19 cellular contexts compared by ENCODE assay signal in the genomic region with DNA sequence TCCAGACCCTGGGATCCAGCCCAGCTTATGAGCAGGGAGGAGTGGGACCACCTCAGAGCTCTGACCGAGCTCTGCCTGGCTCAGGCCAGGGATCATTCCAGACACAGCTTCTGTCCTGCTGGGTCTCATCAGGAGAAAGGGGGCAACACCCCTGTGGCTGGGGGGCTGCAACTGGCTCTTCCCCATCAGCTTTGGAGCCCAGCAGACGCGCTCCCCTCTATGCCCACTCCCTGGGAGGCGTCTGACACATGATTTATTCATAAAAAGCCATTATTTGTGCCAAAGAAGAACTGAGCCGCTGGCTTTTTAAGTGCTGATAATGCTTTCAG. TPM values are rescaled to one million over a fixed set of nuclear protein-coding genes. Genes with fewer than 3 reads are reported as not detected.
DNase-seq lines count a peak whose midpoint lies in the region; ATAC-seq and TF ChIP-seq lines count a peak whose summit lies in the region.
"Had no signal": no experiment of that assay in that cellular context is flagged by ENCODE, and none has a peak within 500 bp of the region (broad histone marks: within the 10 kb centered on the region; RNA-seq: fewer than 3 reads in every experiment).

No MANE protein-coding gene starts in this region.

- peaks cover 72% of the 10 kb centered on the region for H3K4me1 Mint-ChIP-seq in nephron

- no peak for ATAC-seq in HG03097 (IDR thresholded peaks at IDR 0.05; ENCODE audit: low FRiP score, unreplicated experiment)
- ATAC-seq: Right ventricle myocardium inferior had no signal

- H3K36me3 Mint-ChIP-seq in nephron (ENCODE audit: low read depth) = peaks cover 3% of the 10 kb centered on the region
- H3K36me3 Mint-ChIP-seq: CD4-positive, CD25-positive, alpha-beta regulatory T cell had no signal

- H3K27ac ChIP-seq in HEK293 (ENCODE audit: extremely low read depth, low read depth, low read length) (no peak overlapping the region), WERI-Rb-1 (peak overlapping the region; percentile 11; the same call in 1 of the 2 replicates), adrenal gland (no peak overlapping the region)
- H3K27ac ChIP-seq: SJSA1 had no signal

- peaks cover 9% of the 10 kb centered on the region for H3K4me1 ChIP-seq in HEK293 (ENCODE audit: control insufficient read depth, insufficient read depth, low read length)
- H3K4me1 ChIP-seq in adrenal gland (replicated peaks in 1 of 2) = peaks cover 6 to 10% of the 10 kb centered on the region in 2 donors

- H3K27me3 ChIP-seq in WERI-Rb-1 (ENCODE audit: insufficient read depth, low read depth, severe bottlenecking) = no peaks in the 10 kb centered on the region
- H3K27me3 ChIP-seq in adrenal gland = no peaks in the 10 kb centered on the region

- H3K9me3 ChIP-seq in HEK293 (ENCODE audit: control insufficient read depth, insufficient read depth, low read depth, low read length) (no peaks in the 10 kb centered on the region), WERI-Rb-1 (ENCODE audit: severe bottlenecking) (no peaks in the 10 kb centered on the region), adrenal gland (replicated peaks in 1 of 3) (no peaks in the 10 kb centered on the region)
- H3K9me3 ChIP-seq: HAP-1, SJSA1 had no signal

- peak; percentile 93 for DNase-seq in DMS 273 treated with DMSO at 0.1 percent for 48 hours (lab: John Stamatoyannopoulos, UW)
- DNase-seq in WERI-Rb-1 = no peak
- no peak for DNase-seq in activated CD4-positive, alpha-beta T cell treated with anti-CD3 and anti-CD28 coated beads, Interleukin-2, amount 50 U/mL, for 4 hours
- DNase-seq in adrenal gland = no peak
- DNase-seq: CD4-positive, CD25-positive, alpha-beta regulatory T cell; DMS79 treated with DMSO at 0.1 percent for 48 hours; KG1; NCI-H1105; NCI-H2029 treated with DMSO at 0.1 percent for 48 hours; NCI-H2171 treated with DMSO at 0.1 percent for 48 hours; NCI-H510A; NCI-H774; OCI-M1 had no signal

- TF ChIP-seq POLR2A in adrenal gland (IDR thresholded peaks at IDR 0.05) = no peak

- POLR2A ChIA-PET in HEK293 (lab: Yijun Ruan, JAX) = no interaction called here

- WGBS in adrenal gland, 4 donors = 73 to 74% (median 74%) methylated on average over 5 of the region's 5 CpGs

- TF ChIP-seq CTCF in HEK293 (tag by site-specific recombination; IDR thresholded peaks at IDR 0.05) (no peak), WERI-Rb-1 (IDR thresholded peaks at IDR 0.05; ENCODE audit: low read depth, low read length) (no peak), nephron (IDR thresholded peaks at IDR 0.05; ENCODE audit: unreplicated experiment in 3 of 3) (no peak), adrenal gland (IDR thresholded peaks at IDR 0.05) (no peak)

- no peaks in the 10 kb centered on the region for H3K36me3 ChIP-seq in HEK293 (ENCODE audit: control insufficient read depth in 2 of 2, insufficient read depth in 1 of 2, low read length in 2 of 2)
- H3K36me3 ChIP-seq in WERI-Rb-1 = peaks cover 21% of the 10 kb centered on the region
- no peaks in the 10 kb centered on the region for H3K36me3 ChIP-seq in adrenal gland (replicated peaks in 1 of 2)
- H3K36me3 ChIP-seq: HAP-1, SJSA1 had no signal

- no peaks in the 10 kb centered on the region for H3K9me3 Mint-ChIP-seq in nephron
- H3K9me3 Mint-ChIP-seq: CD4-positive, CD25-positive, alpha-beta regulatory T cell had no signal

- peak overlapping the region in 2 of 3 experiments; percentile 40 to 83 for H3K27ac Mint-ChIP-seq in nephron
- H3K27ac Mint-ChIP-seq: CD4-positive, CD25-positive, alpha-beta regulatory T cell had no signal

- peaks cover 43% of the 10 kb centered on the region for H3K27me3 Mint-ChIP-seq in nephron (ENCODE audit: low read depth)

- peak overlapping the region in 2 of 3 experiments; percentile 8 to 43 for H3K4me3 Mint-ChIP-seq in nephron
- H3K4me3 Mint-ChIP-seq: CD4-positive, CD25-positive, alpha-beta regulatory T cell had no signal

- CTCF ChIA-PET in HEK293 (lab: Yijun Ruan, JAX) = interaction anchor here (1.4 kb wide), 1 partner anchor 25 kb away, joined by 3 read pairs; a partner anchor contains a TSS

- intact Hi-C loops in adrenal gland (cut with DNase I) = no loop called here

- H3K4me3 ChIP-seq in HEK293 (ENCODE audit: low read depth, low read length) (no peak overlapping the region), WERI-Rb-1 (ENCODE audit: low read depth, low read length) (no peak overlapping the region), adrenal gland (no peak overlapping the region)
- H3K4me3 ChIP-seq: HAP-1, SJSA1 had no signal

TF ChIP-seq in HEK293, 187 proteins besides CTCF, POLR2A, EP300 and RAD21:
- TF ChIP-seq ZIC2 (tag by site-specific recombination; IDR thresholded peaks at IDR 0.05) = peak; percentile 76
- TF ChIP-seq, protein P1, sequence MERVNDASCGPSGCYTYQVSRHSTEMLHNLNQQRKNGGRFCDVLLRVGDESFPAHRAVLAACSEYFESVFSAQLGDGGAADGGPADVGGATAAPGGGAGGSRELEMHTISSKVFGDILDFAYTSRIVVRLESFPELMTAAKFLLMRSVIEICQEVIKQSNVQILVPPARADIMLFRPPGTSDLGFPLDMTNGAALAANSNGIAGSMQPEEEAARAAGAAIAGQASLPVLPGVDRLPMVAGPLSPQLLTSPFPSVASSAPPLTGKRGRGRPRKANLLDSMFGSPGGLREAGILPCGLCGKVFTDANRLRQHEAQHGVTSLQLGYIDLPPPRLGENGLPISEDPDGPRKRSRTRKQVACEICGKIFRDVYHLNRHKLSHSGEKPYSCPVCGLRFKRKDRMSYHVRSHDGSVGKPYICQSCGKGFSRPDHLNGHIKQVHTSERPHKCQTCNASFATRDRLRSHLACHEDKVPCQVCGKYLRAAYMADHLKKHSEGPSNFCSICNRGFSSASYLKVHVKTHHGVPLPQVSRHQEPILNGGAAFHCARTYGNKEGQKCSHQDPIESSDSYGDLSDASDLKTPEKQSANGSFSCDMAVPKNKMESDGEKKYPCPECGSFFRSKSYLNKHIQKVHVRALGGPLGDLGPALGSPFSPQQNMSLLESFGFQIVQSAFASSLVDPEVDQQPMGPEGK (tag by site-specific recombination; IDR thresholded peaks at IDR 0.05) = 0 out of 2 replicates have a peak, but pooled peaks have one; percentile 2
- no peak for TF ChIP-seq SETDB1 (IDR thresholded peaks at IDR 0.05; ENCODE audit: insufficient read length, low read length)

RNA-seq across cellular contexts. Expression of a gene that starts 24.9 kb away (rescaled TPM):
- total RNA-seq in adrenal gland = 1 to 10 TPM in 5 of 8 donors, under 1 TPM in 2, not detected in 1; 0.22 to 3.9 (median 1.2) TPM
- polyA plus RNA-seq in adrenal gland = 1 to 10 TPM in 2 of 3 donors, under 1 TPM in 1; 0.51 to 7.0 (median 2.8) TPM
- polyA plus RNA-seq: CD4-positive, CD25-positive, alpha-beta regulatory T cell had no signal
